Comparison of ENCODE assay signal across 14 cellular contexts in genomic region chr5:179270581-179271300, GRCh38.
A peak's percentile ranks its signal among the peaks of the same experiment; 100 is the strongest.
DNase-seq lines count a peak whose midpoint lies in the region; ATAC-seq, FAIRE-seq and TF ChIP-seq lines count a peak whose summit lies in the region.
"Had no signal": no experiment of that assay in that cellular context is flagged by ENCODE, and none has a peak within 500 bp of the region (broad histone marks: within the 10 kb centered on the region; RNA-seq: fewer than 3 reads in every experiment).

No MANE protein-coding gene starts in this region.

- no peak for TF ChIP-seq CTCF in chondrocyte (IDR thresholded peaks at IDR 0.05)

- H3K4me3 Mint-ChIP-seq in chondrocyte (ENCODE audit: unreplicated experiment) = no peak overlapping the region

- peak overlapping the region in 16 of 21 experiments; percentile 3 to 77 (median 53) for H3K27ac ChIP-seq in skin epidermis

- peak overlapping the region; percentile 51 for H3K27ac Mint-ChIP-seq in chondrocyte (ENCODE audit: unreplicated experiment)

- peaks cover 53% of the 10 kb centered on the region for H3K4me1 Mint-ChIP-seq in chondrocyte (ENCODE audit: low read depth)

- no peak for ATAC-seq in GM21390 (IDR thresholded peaks at IDR 0.05; ENCODE audit: unreplicated experiment)

- no peak overlapping the region for H3K4me3 ChIP-seq in skin epidermis

- no peaks in the 10 kb centered on the region for H3K9me3 Mint-ChIP-seq in chondrocyte (ENCODE audit: low read depth)

- H3K36me3 Mint-ChIP-seq in chondrocyte (ENCODE audit: low read depth) = no peaks in the 10 kb centered on the region

- H3K27me3 Mint-ChIP-seq in chondrocyte (ENCODE audit: low read depth) = no peaks in the 10 kb centered on the region

- FAIRE-seq in urothelium cell line (lab: Jason Lieb, UNC) = no peak
- FAIRE-seq: colon had no signal

- peak; percentile 16 for DNase-seq in ELR (ENCODE audit: low read depth)
- peak; percentile 75 for DNase-seq in chondrocyte (ENCODE audit: low spot score)
- peak; percentile 57 for DNase-seq in islet precursor cell
- no peak for DNase-seq in NCI-H510A (lab: John Stamatoyannopoulos, UW)
- no peak for DNase-seq in globus pallidus (ENCODE audit: low spot score)
- no peak for DNase-seq in urothelium cell line (ENCODE audit: low spot score)
- DNase-seq: activated CD4-positive, alpha-beta T cell treated with anti-CD3 and anti-CD28 coated beads for 4 hours; activated gamma-delta T cell; hypothalamus; NCI-H510A treated with DMSO at 0.1 percent for 48 hours; SIG-M5 had no signal

Comparison
In these comparisons a context has a peak if more than half of its experiments do, and no peak if none do; other contexts are left out.
1. DNase-seq: peak in ELR (single experiment), chondrocyte (single experiment) and islet precursor cell (single experiment); none in NCI-H510A (single experiment), globus pallidus (single experiment) and urothelium cell line (single experiment).